Comparison of ENCODE assay signal across 10 cellular contexts in the genomic region with DNA sequence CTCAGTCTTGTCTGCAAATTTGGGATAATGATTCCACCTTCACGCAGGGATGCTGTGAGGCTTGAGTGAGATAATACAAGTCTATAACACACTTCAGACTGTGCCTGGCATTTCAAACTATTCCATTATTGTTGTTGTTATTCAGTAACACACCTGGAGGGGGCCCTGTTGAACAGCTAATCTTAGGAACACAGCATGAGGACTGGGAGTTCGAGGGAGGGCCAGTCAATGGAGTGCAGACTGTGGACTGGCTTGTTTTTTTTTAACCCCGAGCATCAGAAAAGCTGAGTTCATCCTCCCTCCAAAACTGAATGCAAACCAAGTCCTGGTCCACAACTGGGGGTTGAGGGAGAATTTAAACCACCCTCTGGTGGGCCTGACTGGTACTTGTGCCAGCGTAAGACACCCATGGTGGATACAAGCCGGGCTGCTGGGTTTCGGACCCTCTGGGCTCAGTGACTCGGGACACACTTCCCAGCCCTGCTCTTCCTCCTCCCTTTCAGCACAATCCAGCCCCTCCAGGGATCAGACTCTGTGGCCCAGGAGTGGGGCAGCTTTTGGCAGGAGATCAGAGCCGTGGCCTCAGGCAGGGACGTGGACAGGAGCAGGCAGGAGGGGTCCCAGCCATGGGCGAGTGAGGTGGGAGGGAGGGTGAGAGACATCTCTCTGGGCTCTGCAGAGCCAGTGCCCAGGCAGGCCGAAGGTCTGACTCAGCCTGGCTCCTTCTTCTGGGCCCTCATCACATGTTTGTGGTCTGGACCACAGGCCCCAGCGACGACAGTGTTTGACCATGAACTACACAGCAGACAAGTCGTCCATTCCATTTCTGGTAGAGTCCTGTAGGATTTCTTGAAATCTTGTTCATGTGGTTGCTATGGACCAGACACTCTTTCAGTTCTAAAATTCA. TPM values are rescaled to one million over a fixed set of nuclear protein-coding genes. Genes with fewer than 3 reads are reported as not detected.
DNase-seq lines count a peak whose midpoint lies in the region; ATAC-seq, FAIRE-seq and TF ChIP-seq lines count a peak whose summit lies in the region.
"Had no signal": no experiment of that assay in that cellular context is flagged by ENCODE, and none has a peak within 500 bp of the region (broad histone marks: within the 10 kb centered on the region; RNA-seq: fewer than 3 reads in every experiment).

No MANE protein-coding gene starts in this region.

- H3K4me1 ChIP-seq in MM.1S (ENCODE audit: low read length) (no peaks in the 10 kb centered on the region), K562 (replicated peaks in 1 of 2; ENCODE audit: control insufficient read depth in 2 of 2, insufficient read depth in 2 of 2, low read length in 2 of 2) (peaks cover 5 to 16% of the 10 kb centered on the region in 2 experiments; a peak in 4 of 5 replicates), tibial artery (no peaks in the 10 kb centered on the region), Peyer's patch (no peaks in the 10 kb centered on the region)

- H3K4me2 ChIP-seq in MM.1S (ENCODE audit: low read depth, low read length) (no peak overlapping the region), K562 (ENCODE audit: insufficient read depth, low read length) (no peak overlapping the region)

- H3K79me2 ChIP-seq in MM.1S (ENCODE audit: low read length) (no peaks in the 10 kb centered on the region), K562 (ENCODE audit: control insufficient read depth, insufficient read depth, low read length) (no peaks in the 10 kb centered on the region)

- BruUV-seq in K562 (replicated peaks; lab: Mats Ljungman, UMichigan): no TSS peak

- H3K36me3 ChIP-seq in MM.1S (replicated peaks; ENCODE audit: insufficient read depth, low read length): no peaks in the 10 kb centered on the region
- no peaks in the 10 kb centered on the region for H3K36me3 ChIP-seq in K562 (ENCODE audit: control insufficient read depth, insufficient read depth, low read length)
- H3K36me3 ChIP-seq in tibial artery: no peaks in the 10 kb centered on the region
- H3K36me3 ChIP-seq in Peyer's patch: no peaks in the 10 kb centered on the region

- H3K9me3 ChIP-seq in MM.1S (replicated peaks; ENCODE audit: insufficient read depth, low read length) (no peaks in the 10 kb centered on the region), K562 (replicated peaks; ENCODE audit: control insufficient read depth, insufficient read depth, low read depth, low read length) (no peaks in the 10 kb centered on the region), tibial artery (no peaks in the 10 kb centered on the region), Peyer's patch (no peaks in the 10 kb centered on the region)

- H3K9ac ChIP-seq in MM.1S (ENCODE audit: low read length) (no peak overlapping the region), K562 (ENCODE audit: insufficient read depth in 1 of 2, low read depth in 2 of 2, low read length in 2 of 2) (0 out of 4 replicates have a peak overlapping the region, but pooled peaks of 1 of the 2 experiments have one; percentile 43)

- CTCF ChIA-PET in K562 (lab: Yijun Ruan, JAX; ENCODE audit: low intra/inter-chr PET ratio): no interaction called here

- H3K27me3 ChIP-seq in MM.1S (replicated peaks; ENCODE audit: insufficient read depth, low read length) (no peaks in the 10 kb centered on the region), K562 (ENCODE audit: control insufficient read depth in 2 of 2, insufficient read depth in 2 of 2, low read length in 2 of 2) (peaks cover 6 to 7% of the 10 kb centered on the region in 2 experiments; a peak in 3 of 5 replicates), tibial artery (peaks cover 0 to 4% of the 10 kb centered on the region in 2 donors), Peyer's patch (no peaks in the 10 kb centered on the region)

- peak in 1 of 2 experiments; percentile 74; a peak in 2 of 4 replicates for TF ChIP-seq RAD21 in K562 (CRISPR knock-in tag; conservative IDR thresholded peaks at IDR 0.05 in 1 of 2, IDR thresholded peaks at IDR 0.05 in 1 of 2)

- TF ChIP-seq CTCF in MM.1S (IDR thresholded peaks at IDR 0.05; ENCODE audit: low read length) (peak; percentile 7; the same call in 1 of the 2 replicates), K562 (IDR thresholded peaks at IDR 0.05 in 2 of 3, conservative IDR thresholded peaks at IDR 0.05 in 1 of 3; ENCODE audit: insufficient read depth in 2 of 3, low read depth in 1 of 3, low read length in 3 of 3) (peak; percentile 57 to 63 (median 57)), tibial artery (IDR thresholded peaks at IDR 0.05) (no peak), Peyer's patch (IDR thresholded peaks at IDR 0.05) (no peak)

- H3F3A ChIP-seq in MM.1S (ENCODE audit: insufficient read depth, low read length): no peaks in the 10 kb centered on the region

- intact Hi-C loops in K562 (cut with micrococcal nuclease): no loop called here
- intact Hi-C loops in tibial artery (cut with DNase I; ENCODE audit: low total_unique reads): no loop called here

- peak; percentile 84 for FAIRE-seq in K562 (lab: Jason Lieb, UNC)

- peak; percentile 71 for DNase-seq in GM04504 (ENCODE audit: low read depth)
- no peak for DNase-seq in MM.1S
- DNase-seq in K562 (ENCODE audit: extremely low read depth in 1 of 4, low spot score in 3 of 4): peak; percentile 23 to 57 (median 44)
- DNase-seq in non-pigmented ciliary epithelial cell (ENCODE audit: low read depth): peak; percentile 87
- DNase-seq in DMS153 treated with DMSO at 0.1 percent for 48 hours (lab: John Stamatoyannopoulos, UW; ENCODE audit: unreplicated experiment): no peak
- DNase-seq in tibial artery: no peak
- no peak for DNase-seq in Peyer's patch
- DNase-seq in activated CD8-positive, alpha-beta memory T cell treated with anti-CD3 and anti-CD28 coated beads for 24 hours: no peak
- DNase-seq: occipital lobe; stimulated activated naive CD4-positive, alpha-beta T cell had no signal

- no peaks in the 10 kb centered on the region for H3K9me1 ChIP-seq in K562 (ENCODE audit: control insufficient read depth, insufficient read depth, low read length)

- TF ChIP-seq POLR2A in K562 (conservative IDR thresholded peaks at IDR 0.05) (no peak), Peyer's patch (IDR thresholded peaks at IDR 0.05) (no peak)

- H4K20me1 ChIP-seq in MM.1S (ENCODE audit: insufficient read depth, low read length) (no peaks in the 10 kb centered on the region), K562 (replicated peaks; ENCODE audit: control insufficient read depth, insufficient read depth, low read length) (no peaks in the 10 kb centered on the region)

- no peak overlapping the region for H3K27ac ChIP-seq in MM.1S (ENCODE audit: low read length)
- H3K27ac ChIP-seq in K562 (ENCODE audit: extremely low read depth, low read depth, low read length): no peak overlapping the region
- H3K27ac ChIP-seq in tibial artery: no peak overlapping the region
- no peak overlapping the region for H3K27ac ChIP-seq in Peyer's patch

- POLR2A ChIA-PET in K562 (lab: Yijun Ruan, JAX): interaction anchor here (0.5 to 1.7 kb wide), 2 partner anchors 9 to 470 kb away, joined by 6 read pairs; no protein-coding TSS in a partner anchor

- WGBS in K562 (ENCODE audit: insufficient coverage, low coverage, missing lambda C conversion rate): 38% methylated on average over 14 of the region's 14 CpGs

- in situ Hi-C loops in K562 (cut with MboI): no loop called here

- H3K9me2 ChIP-seq in MM.1S (replicated peaks; ENCODE audit: insufficient read depth, low read length): no peaks in the 10 kb centered on the region

- peak; percentile 80 for ATAC-seq in K562

- H2AFZ ChIP-seq in MM.1S (ENCODE audit: low read length): no peak overlapping the region
- no peak overlapping the region for H2AFZ ChIP-seq in K562 (ENCODE audit: low read depth, low read length)

- H3K4me3 ChIP-seq in MM.1S (ENCODE audit: low read length): no peak overlapping the region
- H3K4me3 ChIP-seq in K562: no peak overlapping the region
- no peak overlapping the region for H3K4me3 ChIP-seq in tibial artery
- no peak overlapping the region for H3K4me3 ChIP-seq in Peyer's patch

- no peak for TF ChIP-seq EP300 in K562 (IDR thresholded peaks at IDR 0.05; ENCODE audit: low read length)

TF ChIP-seq in K562, 482 proteins besides CTCF, POLR2A, EP300 and RAD21 (continues in another document):
- TF ChIP-seq SMC3 (conservative IDR thresholded peaks at IDR 0.05; ENCODE audit: insufficient read depth, low read depth, low read length) (0 out of 2 replicates have a peak, but pooled peaks have one; percentile 9), DDX20 (tag; IDR thresholded peaks at IDR 0.05; ENCODE audit: low read depth) (no peak), FOSL1 (tag; conservative IDR thresholded peaks at IDR 0.05) (peak; percentile 44; the same call in 1 of the 2 replicates), HNRNPH1 (optimal IDR thresholded peaks at IDR 0.05; ENCODE audit: low read depth, low read length) (no peak), HDAC1 (IDR thresholded peaks at IDR 0.05) (no peak), SAP30 (IDR thresholded peaks at IDR 0.05; ENCODE audit: borderline replicate concordance, insufficient read depth, low read depth, low read length, poor library complexity, severe bottlenecking) (no peak), L3MBTL2 (IDR thresholded peaks at IDR 0.05) (peak; percentile 38; the same call in 1 of the 2 replicates), MEF2D (tag; conservative IDR thresholded peaks at IDR 0.05; ENCODE audit: low read depth) (no peak), NCOR1 (IDR thresholded peaks at IDR 0.05) (no peak), CHD2 (IDR thresholded peaks at IDR 0.05; ENCODE audit: low read depth, low read length) (no peak), PML (IDR thresholded peaks at IDR 0.05; ENCODE audit: low read length) (no peak), ZNF695 (CRISPR knock-in tag; IDR thresholded peaks at IDR 0.05) (no peak)

RNA-seq across cellular contexts. Expression of a gene that starts 36.3 kb away (rescaled TPM):
- 8.7 and 10.8 TPM in 2 replicates for total RNA-seq in K562 (2011; cell fraction: chromatin; rRNA removed; ENCODE audit: low replicate concordance)
- 11.3 and 13.3 TPM in 2 replicates for total RNA-seq in K562 (2011; cell fraction: nucleolus; rRNA removed)
- 8.7 TPM in 2 replicates for total RNA-seq in K562 (2011; cell fraction: nucleoplasm; rRNA removed)
- total RNA-seq in K562 (2014; rRNA removed) (7.4 and 7.7 TPM in 2 replicates), K562 (2014; rRNA removed; fragmentation: Illumina TruSeq; extraction: Trizol) (2.9 and 3.1 TPM in 2 replicates), K562 (2015; rRNA removed; fragmentation: Illumina TruSeq; extraction: Trizol) (3.6 and 4.2 TPM in 2 replicates), K562 (2021) (12.0 and 12.8 TPM in 2 replicates), Peyer's patch (1 to 10 TPM in 2 of 4 donors, under 1 TPM in 1, not detected in 1; 0.40 to 1.7 (median 1.1) TPM)
- polyA plus RNA-seq in K562 (2011; rRNA removed) (7.0 TPM in 2 replicates), K562 (2014; fragmentation: Illumina TruSeq; extraction: Trizol) (3.0 and 6.2 TPM in 2 replicates), K562 (2014; fragmentation: Nextera tagmentation; extraction: Ambion mirVana) (1 to 10 TPM in 1 of 2 experiments, under 1 TPM in 1; 0.94 to 1.1 TPM), K562 (2014; rRNA removed) (6.9 and 8.3 TPM in 2 replicates)
- polyA plus RNA-seq in K562 (2011; cell fraction: cytosol; rRNA removed): 5.5 and 16.8 TPM in 2 replicates
- 20.3 and 41.1 TPM in 2 replicates for polyA plus RNA-seq in K562 (2011; cell fraction: nucleus; rRNA removed)
- polyA plus RNA-seq in K562 (2012): 4.9 and 6.6 TPM in 2 replicates
- 1.9 and 3.3 TPM in 2 replicates for polyA minus RNA-seq in K562 (2011; rRNA and poly(A)+ RNA removed)
- 9.3 TPM in 2 replicates for polyA minus RNA-seq in K562 (2011; cell fraction: cytosol; rRNA and poly(A)+ RNA removed)
- 11.7 and 12.2 TPM in 2 replicates for polyA minus RNA-seq in K562 (2011; cell fraction: nucleus; rRNA and poly(A)+ RNA removed)

Comparison
In these comparisons a context has a peak if more than half of its experiments do, and no peak if none do; other contexts are left out.
1. DNase-seq: peak in GM04504 (single experiment), K562 (4 of 4) and non-pigmented ciliary epithelial cell (single experiment); none in MM.1S (single experiment), DMS153 treated with DMSO at 0.1 percent for 48 hours (single experiment), tibial artery (0 of 2), Peyer's patch (0 of 3) and activated CD8-positive, alpha-beta memory T cell treated with anti-CD3 and anti-CD28 coated beads for 24 hours (single experiment).
2. CTCF ChIP-seq: peak in MM.1S (single experiment) and K562 (3 of 3); none in tibial artery (0 of 2) and Peyer's patch (0 of 6).